In genomic region chrX:44422631-44423030, GRCh38 we compare ENCODE assay signal across 26 cellular contexts.
"Had no signal": no experiment of that assay in that cellular context is flagged by ENCODE, and none has a peak within 500 bp of the region (broad histone marks: within the 10 kb centered on the region; RNA-seq: fewer than 3 reads in every experiment).

No MANE protein-coding gene starts in this region.

- H3K27ac ChIP-seq: ascending aorta, gastrocnemius medialis, lower lobe of right lung, neural progenitor cell, sigmoid colon, testis, vagina, WERI-Rb-1 had no signal

- H3K36me3 ChIP-seq: ascending aorta, gastrocnemius medialis, lower lobe of right lung, neural progenitor cell, sigmoid colon, vagina, WERI-Rb-1 had no signal

- H3K36me3 Mint-ChIP-seq: activated naive CD4-positive, alpha-beta T cell treated with anti-CD3 and anti-CD28 coated beads, Interleukin-2, amount 50 U/mL, for 72 hours; naive thymus-derived CD4-positive, alpha-beta T cell; neural progenitor cell; stimulated activated naive B cell treated with anti-CD40 and anti-IgM and Interleukin-4, amounts not matched to agents 10 μg/mL and 1 μg/mL and 100 μg/mL, for 72 hours had no signal

- DNase-seq: activated CD4-positive, alpha-beta T cell treated with anti-CD3 and anti-CD28 coated beads, Interleukin-2, amount 50 U/mL, for 1 hour; activated CD4-positive, CD25-positive, alpha-beta regulatory T cell treated with anti-CD3 and anti-CD28 coated beads, Interleukin-2, amount 50 U/mL, for 72 hours; activated CD8-positive, alpha-beta T cell treated with anti-CD3 and anti-CD28 coated beads, Interleukin-2, amount 10 ng/mL, durations not matched to agents 7 days and 5 days; activated T-cell treated with anti-CD3 and anti-CD28 coated beads, Interleukin-2, amount 50 U/mL, for 24 hours; central memory CD4-positive, alpha-beta T cell; effector memory CD8-positive, alpha-beta T cell; gastrocnemius medialis; head of caudate nucleus; hypothalamus; lower lobe of right lung; naive thymus-derived CD4-positive, alpha-beta T cell; retina; sigmoid colon; stimulated activated CD4-positive, alpha-beta T cell treated with anti-CD3 and anti-CD28 coated beads, Interleukin-2, amount 100 ng/mL, for 48 hours; stimulated activated CD8-positive, alpha-beta memory T cell treated with anti-CD3 and anti-CD28 coated beads, Interleukin-4, amount 100 ng/mL, for 48 hours; stimulated activated naive B cell treated with anti-CD40 and anti-IgM and Interleukin-4, amounts not matched to agents 10 μg/mL and 1 μg/mL and 100 μg/mL, for 72 hours; testis; trophoblast cell; WERI-Rb-1 had no signal

- H3K4me3 Mint-ChIP-seq: activated CD8-positive, alpha-beta T cell treated with anti-CD3 and anti-CD28 coated beads, Interleukin-2, amount 10 ng/mL, durations not matched to agents 7 days and 5 days; activated T-cell treated with anti-CD3 and anti-CD28 coated beads, Interleukin-2, amount 50 U/mL, for 24 hours; activated T-helper 17 cell treated with anti-CD3 and anti-CD28 coated beads, Interleukin-2, amount 50 U/mL, for 72 hours; effector memory CD8-positive, alpha-beta T cell; naive thymus-derived CD4-positive, alpha-beta T cell; neural progenitor cell; stimulated activated naive B cell treated with anti-CD40 and anti-IgM and Interleukin-4, amounts not matched to agents 10 μg/mL and 1 μg/mL and 100 μg/mL, for 72 hours; T-helper 2 cell treated with Interferon-gamma antibody and Interleukin-4, amounts not matched to agents 5 μg/mL and 100 μg/mL, for 36 hours had no signal

- H3K9ac ChIP-seq: neural progenitor cell had no signal

- ATAC-seq: activated CD8-positive, alpha-beta T cell treated with anti-CD3 and anti-CD28 coated beads, Interleukin-2, amount 10 ng/mL, durations not matched to agents 7 days and 5 days; activated naive CD4-positive, alpha-beta T cell treated with anti-CD3 and anti-CD28 coated beads, Interleukin-2, amount 50 U/mL, for 72 hours; activated T-helper 17 cell treated with anti-CD3 and anti-CD28 coated beads, Interleukin-2, amount 50 U/mL, for 72 hours; effector memory CD8-positive, alpha-beta T cell; esophagus mucosa; gastrocnemius medialis; lower lobe of right lung; naive thymus-derived CD4-positive, alpha-beta T cell; stimulated activated naive B cell treated with anti-CD40 and anti-IgM and Interleukin-4, amounts not matched to agents 10 μg/mL and 1 μg/mL and 100 μg/mL, for 72 hours had no signal

- H3K9me3 ChIP-seq: ascending aorta, gastrocnemius medialis, lower lobe of right lung, sigmoid colon, testis, vagina had no signal

- H3K4me1 Mint-ChIP-seq: activated T-helper 17 cell treated with anti-CD3 and anti-CD28 coated beads, Interleukin-2, amount 50 U/mL, for 72 hours; naive thymus-derived CD4-positive, alpha-beta T cell; stimulated activated naive B cell treated with anti-CD40 and anti-IgM and Interleukin-4, amounts not matched to agents 10 μg/mL and 1 μg/mL and 100 μg/mL, for 72 hours had no signal

- H3K4me1 ChIP-seq: ascending aorta, gastrocnemius medialis, lower lobe of right lung, neural progenitor cell, sigmoid colon, testis, vagina had no signal

- H3K4me3 ChIP-seq: ascending aorta, gastrocnemius medialis, lower lobe of right lung, neural progenitor cell, sigmoid colon, testis, vagina had no signal

- H3K27ac Mint-ChIP-seq: activated CD8-positive, alpha-beta T cell treated with anti-CD3 and anti-CD28 coated beads, Interleukin-2, amount 10 ng/mL, durations not matched to agents 7 days and 5 days; activated naive CD4-positive, alpha-beta T cell treated with anti-CD3 and anti-CD28 coated beads, Interleukin-2, amount 50 U/mL, for 72 hours; activated T-cell treated with anti-CD3 and anti-CD28 coated beads, Interleukin-2, amount 50 U/mL, for 24 hours; activated T-helper 17 cell treated with anti-CD3 and anti-CD28 coated beads, Interleukin-2, amount 50 U/mL, for 72 hours; effector memory CD8-positive, alpha-beta T cell; naive thymus-derived CD4-positive, alpha-beta T cell; neural progenitor cell; stimulated activated naive B cell treated with anti-CD40 and anti-IgM and Interleukin-4, amounts not matched to agents 10 μg/mL and 1 μg/mL and 100 μg/mL, for 72 hours; T-helper 2 cell treated with Interferon-gamma antibody and Interleukin-4, amounts not matched to agents 5 μg/mL and 100 μg/mL, for 36 hours had no signal

- H3K9me3 Mint-ChIP-seq: activated naive CD4-positive, alpha-beta T cell treated with anti-CD3 and anti-CD28 coated beads, Interleukin-2, amount 50 U/mL, for 72 hours; activated T-cell treated with anti-CD3 and anti-CD28 coated beads, Interleukin-2, amount 50 U/mL, for 24 hours; activated T-helper 17 cell treated with anti-CD3 and anti-CD28 coated beads, Interleukin-2, amount 50 U/mL, for 72 hours; effector memory CD8-positive, alpha-beta T cell; naive thymus-derived CD4-positive, alpha-beta T cell; neural progenitor cell; stimulated activated naive B cell treated with anti-CD40 and anti-IgM and Interleukin-4, amounts not matched to agents 10 μg/mL and 1 μg/mL and 100 μg/mL, for 72 hours; T-helper 2 cell treated with Interferon-gamma antibody and Interleukin-4, amounts not matched to agents 5 μg/mL and 100 μg/mL, for 36 hours had no signal

- H2AFZ ChIP-seq: neural progenitor cell had no signal

- H3K4me2 ChIP-seq: neural progenitor cell had no signal

- H3K27me3 ChIP-seq: ascending aorta, gastrocnemius medialis, neural progenitor cell, sigmoid colon, testis, vagina had no signal
